In the genomic region with DNA sequence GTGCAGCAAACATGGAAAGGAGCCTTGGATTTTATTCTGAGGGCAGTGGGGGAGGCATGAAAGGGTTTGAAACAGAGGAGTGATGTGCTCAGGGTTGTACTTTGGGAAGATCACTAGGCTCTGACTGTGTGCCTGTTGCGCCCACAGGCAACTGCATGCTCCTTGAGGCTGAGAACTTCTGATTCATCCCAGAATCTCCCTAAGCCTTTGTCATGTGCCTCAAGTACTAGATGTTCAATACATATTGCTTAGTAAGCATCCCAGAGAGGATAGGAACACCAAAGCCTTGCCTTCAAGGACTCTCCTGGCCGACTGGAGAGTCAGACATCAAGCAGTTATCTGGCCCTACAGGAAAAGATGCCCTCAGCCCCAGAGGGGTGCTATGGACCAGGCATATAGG, we compare ENCODE assay signal across 21 cellular contexts. TPM values are rescaled to one million over a fixed set of nuclear protein-coding genes. Genes with fewer than 3 reads are reported as not detected.
A peak's percentile ranks its signal among the peaks of the same experiment; 100 is the strongest.
DNase-seq lines count a peak whose midpoint lies in the region; ATAC-seq and TF ChIP-seq lines count a peak whose summit lies in the region.
"Had no signal": no experiment of that assay in that cellular context is flagged by ENCODE, and none has a peak within 500 bp of the region (broad histone marks: within the 10 kb centered on the region; RNA-seq: fewer than 3 reads in every experiment).

No MANE protein-coding gene starts in this region.

- TF ChIP-seq CTCF in foreskin fibroblast (IDR thresholded peaks at IDR 0.05; ENCODE audit: low read depth, low read length) (no peak), vagina (IDR thresholded peaks at IDR 0.05) (no peak), right lobe of liver (IDR thresholded peaks at IDR 0.05) (no peak)

- H3K4me1 ChIP-seq in vagina (peaks cover 28% of the 10 kb centered on the region), right lobe of liver (peaks cover 0 to 12% (median 3%) of the 10 kb centered on the region in 4 donors)

- H3K27me3 ChIP-seq in vagina = no peaks in the 10 kb centered on the region
- no peaks in the 10 kb centered on the region for H3K27me3 ChIP-seq in right lobe of liver
- H3K27me3 ChIP-seq: heart right ventricle, right atrium auricular region, tibial nerve had no signal

- TF ChIP-seq POLR2A in vagina (IDR thresholded peaks at IDR 0.05) (no peak), right lobe of liver (IDR thresholded peaks at IDR 0.05) (no peak)

- H3K4me3 ChIP-seq in foreskin fibroblast (ENCODE audit: low read depth in 1 of 2, low read length in 2 of 2) = no peak overlapping the region
- H3K4me3 ChIP-seq in vagina = no peak overlapping the region
- H3K4me3 ChIP-seq in right lobe of liver = no peak overlapping the region
- H3K4me3 ChIP-seq: heart right ventricle, right atrium auricular region, tibial nerve had no signal

- H3K36me3 ChIP-seq in vagina = no peaks in the 10 kb centered on the region
- no peaks in the 10 kb centered on the region for H3K36me3 ChIP-seq in right lobe of liver
- H3K36me3 ChIP-seq: right atrium auricular region had no signal

- 67% methylated on average over 1 of the region's 2 CpGs for whole genome bisulfite sequencing in right lobe of liver (ENCODE audit: insufficient coverage, low coverage, low lambda C conversion rate, missing lambda C conversion rate)

- no peak for ATAC-seq in right lobe of liver
- ATAC-seq: HCT116; heart right ventricle; stimulated activated memory B cell treated with anti-CD40 and anti-IgM and Interleukin-4, amounts not matched to agents 10 μg/mL and 1 μg/mL and 100 μg/mL, for 72 hours; T-cell had no signal

- H3K27ac ChIP-seq in vagina (peak overlapping the region; percentile 55), right lobe of liver (no peak overlapping the region)
- H3K27ac ChIP-seq: heart right ventricle, right atrium auricular region, tibial nerve had no signal

- DNase-seq in HCEC 1CT (peak; percentile 44), amniotic epithelial cell (ENCODE audit: low read depth) (peak; percentile 68), foreskin fibroblast (peak; percentile 41 to 68), vagina (ENCODE audit: extremely low spot score in 2 of 2) (no peak), GM03348 (ENCODE audit: low spot score) (no peak), HT-29 (ENCODE audit: low spot score) (no peak), right lobe of liver (no peak)
- DNase-seq: activated CD4-positive, alpha-beta T cell treated with anti-CD3 and anti-CD28 coated beads, Interleukin-2, amount 50 U/mL, for 1 hour; activated CD8-positive, alpha-beta memory T cell treated with anti-CD3 and anti-CD28 coated beads, Interleukin-2, amount 50 U/mL, for 4 hours; activated effector memory CD4-positive, alpha-beta T cell treated with anti-CD3 and anti-CD28 coated beads, Interleukin-2, amount 50 U/mL, for 16 hours; amniotic stem cell; GF-D8; heart right ventricle; Karpas-422; NCI-H1105 treated with DMSO at 0.1 percent for 48 hours; SIG-M5; T-cell had no signal

- intact Hi-C loops in vagina (cut with DNase I) (loop anchor here (10.0 kb wide), 1 partner anchor 359 kb away; no protein-coding TSS in a partner anchor), right lobe of liver (cut with DNase I) (loop anchor here (5.0 to 10.0 kb wide), 3 partner anchors 192 to 359 kb away; no protein-coding TSS in a partner anchor)

- H3K9me3 ChIP-seq in vagina = no peaks in the 10 kb centered on the region
- no peaks in the 10 kb centered on the region for H3K9me3 ChIP-seq in right lobe of liver
- H3K9me3 ChIP-seq: heart right ventricle, right atrium auricular region, tibial nerve had no signal

RNA-seq across cellular contexts. Expression of a gene that starts 54.1 kb away (rescaled TPM):
- total RNA-seq in vagina (17.7 TPM), right lobe of liver (1 to 10 TPM; 1.6 to 7.3 (median 2.1) TPM)
- total RNA-seq in HT-29 (2014; rRNA removed; shearing (Covaris generic)) = 0.10 and 0.15 TPM in 2 replicates

Comparison
In these comparisons a context has a peak if more than half of its experiments do, and no peak if none do; other contexts are left out.
1. DNase-seq: peak in HCEC 1CT (single experiment), amniotic epithelial cell (single experiment) and foreskin fibroblast (2 of 2); none in vagina (0 of 2), GM03348 (single experiment), HT-29 (single experiment) and right lobe of liver (0 of 3).